ENCODE assay signal across 11 cellular contexts in the genomic region with DNA sequence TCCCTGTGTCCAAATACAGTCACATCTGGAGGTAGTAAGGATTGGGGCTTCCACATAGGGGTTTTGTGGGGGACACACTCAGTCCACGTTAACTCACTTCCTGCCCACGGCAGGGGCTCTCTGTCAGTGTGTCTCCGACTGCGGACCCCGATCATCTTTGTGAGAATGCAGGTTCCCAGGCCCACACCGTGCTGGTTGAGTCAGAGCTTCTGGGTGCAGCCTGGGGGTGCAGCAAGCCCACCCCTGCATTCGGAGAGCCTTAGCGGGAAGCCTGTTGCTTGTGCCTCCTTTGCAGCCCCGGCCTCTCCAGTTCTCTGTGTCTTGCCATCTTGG. TPM values are rescaled to one million over a fixed set of nuclear protein-coding genes. Genes with fewer than 3 reads are reported as not detected.
DNase-seq lines count a peak whose midpoint lies in the region; ATAC-seq and TF ChIP-seq lines count a peak whose summit lies in the region.
"Had no signal": no experiment of that assay in that cellular context is flagged by ENCODE, and none has a peak within 500 bp of the region (broad histone marks: within the 10 kb centered on the region; RNA-seq: fewer than 3 reads in every experiment).

No MANE protein-coding gene starts in this region.

- H3K36me3 ChIP-seq in left ventricle myocardium inferior (peaks cover 12% of the 10 kb centered on the region), right atrium auricular region (no peaks in the 10 kb centered on the region), mucosa of rectum (ENCODE audit: control insufficient read depth in 2 of 2, insufficient read depth in 2 of 2, low read length in 2 of 2) (no peaks in the 10 kb centered on the region), urinary bladder (ENCODE audit: insufficient read depth) (no peaks in the 10 kb centered on the region)

- H3K4me3 ChIP-seq in left ventricle myocardium inferior: peak overlapping the region; percentile 49
- peak overlapping the region in 1 of 2 donors; percentile 21 for H3K4me3 ChIP-seq in right atrium auricular region
- H3K4me3 ChIP-seq in mucosa of rectum (ENCODE audit: low read length in 2 of 2): peak overlapping the region; percentile 30 to 53
- peak overlapping the region; percentile 14 for H3K4me3 ChIP-seq in urinary bladder (ENCODE audit: low read depth, low read length)
- H3K4me3 ChIP-seq: PC-9 had no signal

- 76% methylated on average over 9 of the region's 9 CpGs for WGBS in urinary bladder

- H3K9me3 Mint-ChIP-seq in activated naive CD4-positive, alpha-beta T cell treated with anti-CD3 and anti-CD28 coated beads, Interleukin-2, amount 50 U/mL, for 72 hours: no peaks in the 10 kb centered on the region

- peak overlapping the region; percentile 83 for H3K27ac ChIP-seq in left ventricle myocardium inferior (replicated peaks)
- no peak overlapping the region for H3K27ac ChIP-seq in right atrium auricular region
- peak overlapping the region; percentile 13 to 49 for H3K27ac ChIP-seq in mucosa of rectum (ENCODE audit: low read depth in 2 of 2, low read length in 2 of 2)
- no peak overlapping the region for H3K27ac ChIP-seq in urinary bladder (ENCODE audit: low read depth)
- H3K27ac ChIP-seq: C4-2B had no signal

- H3K36me3 Mint-ChIP-seq in activated naive CD4-positive, alpha-beta T cell treated with anti-CD3 and anti-CD28 coated beads, Interleukin-2, amount 50 U/mL, for 72 hours: peaks cover 5 to 47% of the 10 kb centered on the region in 2 donors

- H3K4me1 ChIP-seq in left ventricle myocardium inferior (peaks cover 77% of the 10 kb centered on the region), right atrium auricular region (peaks cover 0 to 56% of the 10 kb centered on the region in 2 donors), mucosa of rectum (ENCODE audit: control insufficient read depth in 2 of 2, insufficient read depth in 2 of 2, low read length in 2 of 2) (peaks cover 30 to 54% of the 10 kb centered on the region in 2 donors), urinary bladder (ENCODE audit: insufficient read depth) (peaks cover 2% of the 10 kb centered on the region)

- peak overlapping the region; percentile 47 to 49 for H3K9ac ChIP-seq in mucosa of rectum (ENCODE audit: low read depth in 1 of 2, low read length in 2 of 2)

- H3K27ac Mint-ChIP-seq in activated naive CD4-positive, alpha-beta T cell treated with anti-CD3 and anti-CD28 coated beads, Interleukin-2, amount 50 U/mL, for 72 hours: peak overlapping the region; percentile 92 to 97

- H3K27me3 ChIP-seq in left ventricle myocardium inferior (ENCODE audit: low read depth) (no peaks in the 10 kb centered on the region), right atrium auricular region (no peaks in the 10 kb centered on the region), mucosa of rectum (ENCODE audit: control insufficient read depth in 2 of 2, insufficient read depth in 2 of 2, low read length in 2 of 2) (no peaks in the 10 kb centered on the region)

- intact Hi-C loops in left ventricle myocardium inferior (cut with micrococcal nuclease): no loop called here

- DNase-seq in left ventricle myocardium inferior (no peak), right atrium auricular region (ENCODE audit: low spot score) (no peak), dermis blood vessel endothelial cell (no peak), left lobe of liver (ENCODE audit: low spot score) (no peak)
- DNase-seq in activated naive CD4-positive, alpha-beta T cell treated with anti-CD3 and anti-CD28 coated beads, Interleukin-2, amount 50 U/mL, for 72 hours (ENCODE audit: low spot score in 2 of 2): no peak
- DNase-seq: NCI-H1048 had no signal

- ATAC-seq in activated naive CD4-positive, alpha-beta T cell treated with anti-CD3 and anti-CD28 coated beads, Interleukin-2, amount 50 U/mL, for 72 hours: no peak
- ATAC-seq in HG03469 (IDR thresholded peaks at IDR 0.05; ENCODE audit: unreplicated experiment): no peak
- no peak for ATAC-seq in left lobe of liver

- H3K9me3 ChIP-seq in left ventricle myocardium inferior (replicated peaks) (peaks cover 10% of the 10 kb centered on the region), right atrium auricular region (peaks cover 0 to 10% of the 10 kb centered on the region in 2 donors), mucosa of rectum (ENCODE audit: control insufficient read depth in 2 of 2, low read length in 2 of 2) (peaks cover 2 to 3% of the 10 kb centered on the region in 2 donors)

- TF ChIP-seq CTCF in left ventricle myocardium inferior (IDR thresholded peaks at IDR 0.05; ENCODE audit: borderline replicate concordance) (no peak), right atrium auricular region (IDR thresholded peaks at IDR 0.05) (no peak)

RNA-seq across cellular contexts. Expression of a gene that starts 28.0 kb away (rescaled TPM):
- total RNA-seq in left ventricle myocardium inferior (29.4 TPM), right atrium auricular region (10 to 100 TPM; 28.7 to 35.5 TPM), urinary bladder (10.0 TPM), dermis blood vessel endothelial cell (72.2 and 72.4 TPM in 2 replicates), left lobe of liver (27.5 TPM)
- 10 to 100 TPM; 46.0 to 96.5 TPM for total RNA-seq in activated naive CD4-positive, alpha-beta T cell treated with anti-CD3 and anti-CD28 coated beads, Interleukin-2, amount 50 U/mL, for 72 hours
- 36.3 TPM for polyA plus RNA-seq in urinary bladder

Comparison
In these comparisons a context has a peak if more than half of its experiments do, and no peak if none do; other contexts are left out.
1. H3K27ac ChIP-seq: peak in left ventricle myocardium inferior (single experiment) and mucosa of rectum (2 of 2); none in right atrium auricular region (0 of 2) and urinary bladder (single experiment).